8 cellular contexts compared by ENCODE assay signal in genomic region chr9:68844623-68845612, GRCh38.
A peak's percentile ranks its signal among the peaks of the same experiment; 100 is the strongest.
DNase-seq lines count a peak whose midpoint lies in the region; ATAC-seq, FAIRE-seq and TF ChIP-seq lines count a peak whose summit lies in the region.

No MANE protein-coding gene starts in this region.

- ATAC-seq in GM19025 (IDR thresholded peaks at IDR 0.05; ENCODE audit: low read depth, unreplicated experiment) (peak; percentile 57), HG03521 (IDR thresholded peaks at IDR 0.05; ENCODE audit: unreplicated experiment) (peak; percentile 44), pancreas (peak in 3 of 4 donors; percentile 58 to 67 (median 62)), GM18520 (IDR thresholded peaks at IDR 0.05; ENCODE audit: unreplicated experiment) (no peak)

- H3K4me1 ChIP-seq in pancreas (no peaks in the 10 kb centered on the region), vagina (no peaks in the 10 kb centered on the region)

- intact Hi-C loops in pancreas (cut with DNase I), result no loop called here
- intact Hi-C loops in vagina (cut with DNase I), result no loop called here

- no peaks in the 10 kb centered on the region for H3K9me3 ChIP-seq in pancreas
- H3K9me3 ChIP-seq in vagina, result no peaks in the 10 kb centered on the region

- no peak for FAIRE-seq in pancreas (lab: Jason Lieb, UNC)

- H3K27ac ChIP-seq in pancreas (no peak overlapping the region), vagina (no peak overlapping the region)

- WGBS in pancreas, 2 donors, result 83 to 87% methylated on average over 13 of the region's 13 CpGs

- TF ChIP-seq CTCF in fibroblast of mammary gland (conservative IDR thresholded peaks at IDR 0.05; ENCODE audit: control insufficient read depth, insufficient read depth, low read depth, low read length) (peak; percentile 48), pancreas (IDR thresholded peaks at IDR 0.05) (peak in 1 of 4 donors; percentile 32), vagina (IDR thresholded peaks at IDR 0.05) (no peak)

- DNase-seq in COLO829 (ENCODE audit: low spot score), result peak; percentile 8
- peak; percentile 9 for DNase-seq in SKM-1 (lab: John Stamatoyannopoulos, UW; ENCODE audit: unreplicated experiment)
- peak; percentile 9 for DNase-seq in fibroblast of mammary gland (ENCODE audit: low read depth)
- peak in 1 of 6 donors; percentile 22 for DNase-seq in pancreas
- DNase-seq in vagina (ENCODE audit: extremely low spot score in 2 of 2), result no peak

- TF ChIP-seq POLR2A in vagina (IDR thresholded peaks at IDR 0.05), result no peak

- H3K4me3 ChIP-seq in fibroblast of mammary gland (ENCODE audit: control insufficient read depth, low read depth, low read length), result no peak overlapping the region
- H3K4me3 ChIP-seq in pancreas, result no peak overlapping the region
- no peak overlapping the region for H3K4me3 ChIP-seq in vagina

- no peaks in the 10 kb centered on the region for H3K36me3 ChIP-seq in pancreas
- no peaks in the 10 kb centered on the region for H3K36me3 ChIP-seq in vagina

- H3K27me3 ChIP-seq in pancreas, result no peaks in the 10 kb centered on the region
- no peaks in the 10 kb centered on the region for H3K27me3 ChIP-seq in vagina

Comparison
In these comparisons a context has a peak if more than half of its experiments do, and no peak if none do; other contexts are left out.
1. DNase-seq: peak in COLO829 (single experiment), SKM-1 (single experiment) and fibroblast of mammary gland (single experiment); none in vagina (0 of 2).